ENCODE assay signal across 9 cellular contexts in the genomic region with DNA sequence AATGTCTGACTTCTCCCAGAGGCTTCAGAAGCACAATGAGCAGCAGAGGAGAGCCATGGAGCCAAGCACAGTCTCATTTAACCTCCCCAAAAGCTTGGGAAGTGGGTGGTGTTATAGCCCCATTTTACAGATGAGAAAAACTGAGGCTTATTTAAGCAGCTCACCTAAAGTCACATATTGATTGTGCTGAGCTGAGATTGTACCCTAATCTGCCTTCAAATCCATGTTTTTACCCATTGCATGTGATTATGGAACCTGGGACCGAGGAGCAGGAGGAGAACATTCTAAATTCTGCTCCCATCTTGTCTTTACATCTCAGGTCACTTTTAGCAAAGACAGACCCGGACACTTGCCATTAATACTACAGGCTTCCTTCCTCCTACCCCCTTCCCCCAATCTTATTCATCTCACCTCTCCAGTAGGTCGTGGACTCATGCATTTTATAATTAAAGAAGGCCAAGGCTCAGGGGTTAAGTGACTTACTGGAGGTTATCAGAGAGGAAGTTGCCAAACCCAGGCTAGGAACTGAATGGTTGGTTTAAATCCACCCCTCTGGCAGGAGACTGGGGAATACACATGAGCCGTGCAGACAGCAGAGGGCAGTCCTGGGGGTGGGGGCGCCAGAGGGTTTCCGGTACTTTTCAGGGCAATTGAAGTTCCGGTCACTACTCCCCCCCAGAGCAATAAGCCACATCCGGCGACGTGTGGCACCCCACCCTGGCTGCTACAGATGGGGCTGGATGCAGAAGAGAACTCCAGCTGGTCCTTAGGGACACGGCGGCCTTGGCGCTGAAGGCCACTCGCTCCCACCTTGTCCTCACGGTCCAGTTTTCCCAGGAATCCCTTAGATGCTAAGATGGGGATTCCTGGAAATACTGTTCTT. TPM values are rescaled to one million over a fixed set of nuclear protein-coding genes. Genes with fewer than 3 reads are reported as not detected.
DNase-seq lines count a peak whose midpoint lies in the region; ATAC-seq and TF ChIP-seq lines count a peak whose summit lies in the region.
"Had no signal": no experiment of that assay in that cellular context is flagged by ENCODE, and none has a peak within 500 bp of the region (broad histone marks: within the 10 kb centered on the region; RNA-seq: fewer than 3 reads in every experiment).

No MANE protein-coding gene starts in this region.

- peak; percentile 29 for ATAC-seq in stimulated activated naive CD8-positive, alpha-beta T cell treated with anti-CD3 and anti-CD28 coated beads, Interleukin-15, amount 100 ng/mL, for 72 hours
- ATAC-seq in stimulated activated naive CD8-positive, alpha-beta T cell treated with anti-CD3 and anti-CD28 coated beads, Interleukin-15, Interleukin-2, amounts not matched to agents 100 U/mL and 50 U/mL, for 24 hours, result no peak
- ATAC-seq in right lobe of liver (peak; percentile 39 to 59 (median 55)), HG03342 (IDR thresholded peaks at IDR 0.05; ENCODE audit: unreplicated experiment) (no peak), GM19035 (IDR thresholded peaks at IDR 0.05; ENCODE audit: unreplicated experiment) (no peak)

- peaks cover 21% of the 10 kb centered on the region for H3K4me1 Mint-ChIP-seq in stimulated activated naive CD8-positive, alpha-beta T cell treated with anti-CD3 and anti-CD28 coated beads, Interleukin-15, amount 100 ng/mL, for 72 hours

- no peaks in the 10 kb centered on the region for H3K27me3 ChIP-seq in right lobe of liver

- no peak overlapping the region for H3K4me3 Mint-ChIP-seq in stimulated activated naive CD8-positive, alpha-beta T cell treated with anti-CD3 and anti-CD28 coated beads, Interleukin-15, amount 100 ng/mL, for 72 hours

- 38% methylated on average over 5 of the region's 15 CpGs for WGBS in right lobe of liver (ENCODE audit: insufficient coverage, low coverage, low lambda C conversion rate, missing lambda C conversion rate)

- TF ChIP-seq CTCF in right lobe of liver (IDR thresholded peaks at IDR 0.05), result no peak

- DNase-seq in stimulated activated naive CD8-positive, alpha-beta T cell treated with anti-CD3 and anti-CD28 coated beads, Interleukin-15, amount 100 ng/mL, for 72 hours, result no peak
- DNase-seq in stimulated activated naive CD8-positive, alpha-beta T cell treated with anti-CD3 and anti-CD28 coated beads, Interleukin-15, Interleukin-2, amounts not matched to agents 100 U/mL and 50 U/mL, for 24 hours, result no peak
- DNase-seq in caudate nucleus (lab: John Stamatoyannopoulos, UW), result no peak
- DNase-seq in right lobe of liver, result peak; percentile 42 to 73 (median 70)
- DNase-seq in putamen (ENCODE audit: low spot score), result no peak
- DNase-seq in activated effector memory CD4-positive, alpha-beta T cell treated with Interleukin-2 at 50 U/mL for 16 hours, result no peak

- H3K27ac ChIP-seq in caudate nucleus (ENCODE audit: low read depth, low read length), result peak overlapping the region; percentile 55
- H3K27ac ChIP-seq in right lobe of liver, result peak overlapping the region in 1 of 3 donors; percentile 24

- H3K9me3 ChIP-seq in right lobe of liver, result no peaks in the 10 kb centered on the region

- intact Hi-C loops in right lobe of liver (cut with DNase I), result no loop called here

- no peaks in the 10 kb centered on the region for H3K27me3 Mint-ChIP-seq in stimulated activated naive CD8-positive, alpha-beta T cell treated with anti-CD3 and anti-CD28 coated beads, Interleukin-15, amount 100 ng/mL, for 72 hours

- H3K4me1 ChIP-seq in right lobe of liver, result peaks cover 0 to 4% (median 0%) of the 10 kb centered on the region in 4 donors

- H3K9me3 Mint-ChIP-seq in stimulated activated naive CD8-positive, alpha-beta T cell treated with anti-CD3 and anti-CD28 coated beads, Interleukin-15, amount 100 ng/mL, for 72 hours, result no peaks in the 10 kb centered on the region

- TF ChIP-seq POLR2A in right lobe of liver (IDR thresholded peaks at IDR 0.05), result no peak

- H3K36me3 ChIP-seq in right lobe of liver, result no peaks in the 10 kb centered on the region

- peak overlapping the region in 1 of 2 donors; percentile 65 for H3K27ac Mint-ChIP-seq in stimulated activated naive CD8-positive, alpha-beta T cell treated with anti-CD3 and anti-CD28 coated beads, Interleukin-15, amount 100 ng/mL, for 72 hours

- no peak overlapping the region for H3K4me3 ChIP-seq in right lobe of liver

RNA-seq across cellular contexts. Expression of a gene that starts 51.0 kb away (rescaled TPM):
- total RNA-seq in right lobe of liver, result not detected
- total RNA-seq: lung microvascular endothelial cell had no signal

Comparison
In these comparisons a context has a peak if more than half of its experiments do, and no peak if none do; other contexts are left out.
1. ATAC-seq: peak in stimulated activated naive CD8-positive, alpha-beta T cell treated with anti-CD3 and anti-CD28 coated beads, Interleukin-15, amount 100 ng/mL, for 72 hours (single experiment) and right lobe of liver (4 of 4); none in stimulated activated naive CD8-positive, alpha-beta T cell treated with anti-CD3 and anti-CD28 coated beads, Interleukin-15, Interleukin-2, amounts not matched to agents 100 U/mL and 50 U/mL, for 24 hours (single experiment), HG03342 (single experiment) and GM19035 (single experiment).
2. DNase-seq: peak in right lobe of liver (3 of 3); none in stimulated activated naive CD8-positive, alpha-beta T cell treated with anti-CD3 and anti-CD28 coated beads, Interleukin-15, amount 100 ng/mL, for 72 hours (0 of 2), stimulated activated naive CD8-positive, alpha-beta T cell treated with anti-CD3 and anti-CD28 coated beads, Interleukin-15, Interleukin-2, amounts not matched to agents 100 U/mL and 50 U/mL, for 24 hours (single experiment), caudate nucleus (0 of 61), putamen (single experiment) and activated effector memory CD4-positive, alpha-beta T cell treated with Interleukin-2 at 50 U/mL for 16 hours (single experiment).